Comparison of ENCODE assay signal across 10 cellular contexts in genomic region chr13:109764474-109765292, GRCh38. TPM values are rescaled to one million over a fixed set of nuclear protein-coding genes. Genes with fewer than 3 reads are reported as not detected.
DNase-seq lines count a peak whose midpoint lies in the region; ATAC-seq, FAIRE-seq and TF ChIP-seq lines count a peak whose summit lies in the region.
"Had no signal": no experiment of that assay in that cellular context is flagged by ENCODE, and none has a peak within 500 bp of the region (broad histone marks: within the 10 kb centered on the region; RNA-seq: fewer than 3 reads in every experiment).

No MANE protein-coding gene starts in this region.

- H3K9me3 Mint-ChIP-seq in astrocyte (ENCODE audit: unreplicated experiment) = no peaks in the 10 kb centered on the region
- H3K9me3 Mint-ChIP-seq: memory B cell had no signal

- no peak overlapping the region for H2BK5ac ChIP-seq in mesendoderm (ENCODE audit: low read length)

- peaks cover 15% of the 10 kb centered on the region for H3K4me1 Mint-ChIP-seq in astrocyte (ENCODE audit: low read depth, unreplicated experiment)

- H3K36me3 ChIP-seq in astrocyte (ENCODE audit: insufficient read depth, low read length) (no peaks in the 10 kb centered on the region), mesendoderm (ENCODE audit: control insufficient read depth, insufficient read depth, low read length) (no peaks in the 10 kb centered on the region), thyroid gland (no peaks in the 10 kb centered on the region)

- no peak overlapping the region for H3K56ac ChIP-seq in mesendoderm (ENCODE audit: low read length)

- H4K20me1 ChIP-seq in astrocyte (ENCODE audit: insufficient read depth, low read length) = peaks cover 71% of the 10 kb centered on the region

- no peak overlapping the region for H3K4me3 Mint-ChIP-seq in astrocyte (ENCODE audit: unreplicated experiment)
- H3K4me3 Mint-ChIP-seq: memory B cell had no signal

- H3K9ac ChIP-seq in astrocyte (ENCODE audit: low read length) (no peak overlapping the region), mesendoderm (ENCODE audit: low read length) (no peak overlapping the region)

- no peak overlapping the region for H3K4me3 ChIP-seq in astrocyte (ENCODE audit: insufficient read depth, low read depth, low read length)
- no peak overlapping the region for H3K4me3 ChIP-seq in mesendoderm (ENCODE audit: low read length)
- no peak overlapping the region for H3K4me3 ChIP-seq in thyroid gland (replicated peaks in 1 of 3)
- no peak overlapping the region for H3K4me3 ChIP-seq in lower leg skin (ENCODE audit: low read depth, poor library complexity, severe bottlenecking)
- H3K4me3 ChIP-seq: upper lobe of left lung had no signal

- H3K4me2 ChIP-seq in astrocyte (ENCODE audit: low read length) (no peak overlapping the region), mesendoderm (ENCODE audit: low read length) (no peak overlapping the region)

- no peaks in the 10 kb centered on the region for H3K27me3 Mint-ChIP-seq in astrocyte (ENCODE audit: low read depth, unreplicated experiment)
- H3K27me3 Mint-ChIP-seq: memory B cell had no signal

- H3K27ac ChIP-seq in astrocyte (ENCODE audit: low read depth, low read length) (no peak overlapping the region), mesendoderm (ENCODE audit: low read depth, low read length) (no peak overlapping the region), thyroid gland (no peak overlapping the region)
- H3K27ac ChIP-seq: upper lobe of left lung had no signal

- no peak overlapping the region for H4K8ac ChIP-seq in mesendoderm (ENCODE audit: low read depth, low read length)

- no peak overlapping the region for H2BK120ac ChIP-seq in mesendoderm (ENCODE audit: low read depth, low read length)

- H3K4me1 ChIP-seq in astrocyte (ENCODE audit: insufficient read depth, low read length) (no peaks in the 10 kb centered on the region), mesendoderm (ENCODE audit: control insufficient read depth, low read depth, low read length) (no peaks in the 10 kb centered on the region), thyroid gland (peaks cover 0 to 18% of the 10 kb centered on the region in 2 donors)

- H3K27me3 ChIP-seq in astrocyte (ENCODE audit: insufficient read depth, low read length) (no peaks in the 10 kb centered on the region), mesendoderm (ENCODE audit: insufficient read depth, low read length, poor library complexity) (no peaks in the 10 kb centered on the region), thyroid gland (no peaks in the 10 kb centered on the region)
- H3K27me3 ChIP-seq: upper lobe of left lung had no signal

- H3K79me1 ChIP-seq in mesendoderm (ENCODE audit: low read length) = peaks cover 7% of the 10 kb centered on the region

- DNase-seq in D721Med (ENCODE audit: insufficient read length, low spot score) (peak; percentile 68), NCI-H187 (lab: John Stamatoyannopoulos, UW) (peak; percentile 72 to 77), astrocyte (ENCODE audit: low read depth) (peak; percentile 24), mesendoderm (peak; percentile 25), 8988T (no peak), thyroid gland (no peak), lower leg skin (ENCODE audit: low spot score in 2 of 2) (no peak)
- DNase-seq: upper lobe of left lung had no signal

- no CpG with 5 or more reads among the region's 10 CpGs for WGBS in mesendoderm (ENCODE audit: extremely low coverage, insufficient coverage, low lambda C conversion rate)
- WGBS in thyroid gland, 2 donors = 71 to 76% methylated on average over 8 to 10 of the region's 10 CpGs
- WGBS in lower leg skin, 2 donors = 65 to 67% methylated on average over 10 of the region's 10 CpGs

- H4K5ac ChIP-seq in mesendoderm (ENCODE audit: low read length) = no peak overlapping the region

- FAIRE-seq in D721Med (lab: Jason Lieb, UNC) = peak; percentile 77
- no peak for FAIRE-seq in astrocyte (lab: Jason Lieb, UNC)

- no peak overlapping the region for H2AK5ac ChIP-seq in mesendoderm (ENCODE audit: low read length)

- ATAC-seq in GM18861 (IDR thresholded peaks at IDR 0.05; ENCODE audit: unreplicated experiment) = no peak

- intact Hi-C loops in thyroid gland (cut with DNase I) (no loop called here), lower leg skin (cut with DNase I; ENCODE audit: low total_unique reads) (no loop called here)

- no peak overlapping the region for H3K23ac ChIP-seq in mesendoderm (ENCODE audit: low read length)

- H3K9me3 ChIP-seq in astrocyte (ENCODE audit: insufficient read depth, low read depth, low read length) (no peaks in the 10 kb centered on the region), thyroid gland (no peaks in the 10 kb centered on the region)
- H3K9me3 ChIP-seq: upper lobe of left lung had no signal

- H2AFZ ChIP-seq in astrocyte (ENCODE audit: low read depth, low read length) = no peak overlapping the region

- peaks cover 4% of the 10 kb centered on the region for H3K36me3 Mint-ChIP-seq in astrocyte (ENCODE audit: low read depth, unreplicated experiment)

- H3K4ac ChIP-seq in mesendoderm (ENCODE audit: low read depth, low read length) = no peak overlapping the region

- peak; percentile 31 for TF ChIP-seq CTCF in D721Med (IDR thresholded peaks at IDR 0.05; ENCODE audit: insufficient read depth, missing control alignments)
- TF ChIP-seq CTCF in astrocyte (IDR thresholded peaks at IDR 0.05; ENCODE audit: insufficient read depth, low read depth, low read length) = peak; percentile 10
- TF ChIP-seq CTCF in thyroid gland (IDR thresholded peaks at IDR 0.05) = no peak
- TF ChIP-seq CTCF in lower leg skin (IDR thresholded peaks at IDR 0.05) = no peak

- no peak for TF ChIP-seq POLR2A in thyroid gland (IDR thresholded peaks at IDR 0.05)
- TF ChIP-seq POLR2A in lower leg skin (IDR thresholded peaks at IDR 0.05) = no peak

- no peak overlapping the region for H2BK15ac ChIP-seq in mesendoderm (replicated peaks; ENCODE audit: low read depth)

- no peak overlapping the region for H3K27ac Mint-ChIP-seq in astrocyte (ENCODE audit: unreplicated experiment)
- H3K27ac Mint-ChIP-seq: memory B cell had no signal

- peaks cover 77% of the 10 kb centered on the region for H3K79me2 ChIP-seq in astrocyte (ENCODE audit: insufficient read depth, low read length)
- H3K79me2 ChIP-seq in mesendoderm (ENCODE audit: control insufficient read depth, insufficient read depth, low read length) = peaks cover 5% of the 10 kb centered on the region

- no peak overlapping the region for H3K18ac ChIP-seq in mesendoderm (ENCODE audit: low read length)

RNA-seq across cellular contexts. Expression of gene IRS2, which starts 21.7 kb away (rescaled TPM):
- 14.4 and 20.1 TPM in 2 replicates for total RNA-seq in astrocyte
- polyA plus RNA-seq in mesendoderm (2013, experiment 1 of 2) = 6.1 TPM
- 6.2 TPM for polyA plus RNA-seq in mesendoderm (2013, experiment 2 of 2)
- 10 to 100 TPM; 12.9 to 29.1 (median 17.6) TPM for total RNA-seq in thyroid gland
- total RNA-seq in lower leg skin = 100 to 1,000 TPM in 1 of 4 donors, 10 to 100 TPM in 3; 52.6 to 114 (median 56.1) TPM

Comparison
In these comparisons a context has a peak if more than half of its experiments do, and no peak if none do; other contexts are left out.
1. DNase-seq: peak in D721Med (single experiment), NCI-H187 (2 of 2), astrocyte (single experiment) and mesendoderm (single experiment); none in 8988T (single experiment), thyroid gland (0 of 2) and lower leg skin (0 of 2).
2. CTCF ChIP-seq: peak in D721Med (single experiment) and astrocyte (single experiment); none in thyroid gland (0 of 6) and lower leg skin (0 of 3).